ENCODE assay signal across 1 cellular context in the genomic region with DNA sequence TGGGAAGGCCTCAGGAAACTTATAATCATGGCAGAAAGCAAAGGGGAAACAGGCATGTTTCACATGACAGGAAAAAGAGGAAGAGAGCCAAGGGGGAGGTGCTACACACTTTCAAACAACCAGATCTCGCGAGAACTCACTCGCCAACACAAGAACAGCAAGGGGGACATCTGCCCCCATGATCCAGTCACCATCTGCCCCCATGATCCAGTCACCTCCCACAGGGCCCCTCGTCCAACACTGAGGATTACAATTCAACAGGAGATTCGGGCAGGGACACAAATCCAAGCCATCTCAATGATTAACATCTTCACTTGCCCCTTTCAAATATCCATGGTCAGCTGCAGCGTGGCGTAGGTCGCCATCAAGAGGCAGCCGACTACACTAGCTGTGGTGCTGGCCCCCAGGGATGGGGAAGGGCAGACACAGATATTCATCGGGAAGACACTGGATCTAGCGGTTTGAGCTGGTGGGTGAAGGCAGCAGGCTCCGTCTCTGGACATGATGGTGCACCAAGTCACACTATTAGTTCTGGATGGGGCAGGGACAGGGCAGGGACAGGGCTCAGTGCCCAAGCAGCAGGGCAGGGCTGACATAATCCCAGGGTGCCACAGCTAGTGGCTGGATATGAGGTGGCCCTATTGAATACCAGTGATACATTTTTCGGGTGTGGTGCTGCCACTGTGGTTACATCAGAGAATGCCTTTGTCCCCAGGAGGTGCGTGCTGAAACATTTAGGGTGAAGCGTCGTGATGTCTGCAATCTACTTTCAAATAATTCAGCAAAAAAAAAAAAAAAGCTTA.
TF ChIP-seq lines count a peak whose summit lies in the region.

No MANE protein-coding gene starts in this region.

TF ChIP-seq in K562, 482 proteins besides CTCF, POLR2A, EP300 and RAD21 (continued from another document and continues in another):
- TF ChIP-seq, protein P1, sequence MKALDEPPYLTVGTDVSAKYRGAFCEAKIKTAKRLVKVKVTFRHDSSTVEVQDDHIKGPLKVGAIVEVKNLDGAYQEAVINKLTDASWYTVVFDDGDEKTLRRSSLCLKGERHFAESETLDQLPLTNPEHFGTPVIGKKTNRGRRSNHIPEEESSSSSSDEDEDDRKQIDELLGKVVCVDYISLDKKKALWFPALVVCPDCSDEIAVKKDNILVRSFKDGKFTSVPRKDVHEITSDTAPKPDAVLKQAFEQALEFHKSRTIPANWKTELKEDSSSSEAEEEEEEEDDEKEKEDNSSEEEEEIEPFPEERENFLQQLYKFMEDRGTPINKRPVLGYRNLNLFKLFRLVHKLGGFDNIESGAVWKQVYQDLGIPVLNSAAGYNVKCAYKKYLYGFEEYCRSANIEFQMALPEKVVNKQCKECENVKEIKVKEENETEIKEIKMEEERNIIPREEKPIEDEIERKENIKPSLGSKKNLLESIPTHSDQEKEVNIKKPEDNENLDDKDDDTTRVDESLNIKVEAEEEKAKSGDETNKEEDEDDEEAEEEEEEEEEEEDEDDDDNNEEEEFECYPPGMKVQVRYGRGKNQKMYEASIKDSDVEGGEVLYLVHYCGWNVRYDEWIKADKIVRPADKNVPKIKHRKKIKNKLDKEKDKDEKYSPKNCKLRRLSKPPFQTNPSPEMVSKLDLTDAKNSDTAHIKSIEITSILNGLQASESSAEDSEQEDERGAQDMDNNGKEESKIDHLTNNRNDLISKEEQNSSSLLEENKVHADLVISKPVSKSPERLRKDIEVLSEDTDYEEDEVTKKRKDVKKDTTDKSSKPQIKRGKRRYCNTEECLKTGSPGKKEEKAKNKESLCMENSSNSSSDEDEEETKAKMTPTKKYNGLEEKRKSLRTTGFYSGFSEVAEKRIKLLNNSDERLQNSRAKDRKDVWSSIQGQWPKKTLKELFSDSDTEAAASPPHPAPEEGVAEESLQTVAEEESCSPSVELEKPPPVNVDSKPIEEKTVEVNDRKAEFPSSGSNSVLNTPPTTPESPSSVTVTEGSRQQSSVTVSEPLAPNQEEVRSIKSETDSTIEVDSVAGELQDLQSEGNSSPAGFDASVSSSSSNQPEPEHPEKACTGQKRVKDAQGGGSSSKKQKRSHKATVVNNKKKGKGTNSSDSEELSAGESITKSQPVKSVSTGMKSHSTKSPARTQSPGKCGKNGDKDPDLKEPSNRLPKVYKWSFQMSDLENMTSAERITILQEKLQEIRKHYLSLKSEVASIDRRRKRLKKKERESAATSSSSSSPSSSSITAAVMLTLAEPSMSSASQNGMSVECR (CRISPR knock-in tag; IDR thresholded peaks at IDR 0.05), result 0 out of 2 replicates have a peak, but pooled peaks have one; percentile 51
- TF ChIP-seq, protein P2, sequence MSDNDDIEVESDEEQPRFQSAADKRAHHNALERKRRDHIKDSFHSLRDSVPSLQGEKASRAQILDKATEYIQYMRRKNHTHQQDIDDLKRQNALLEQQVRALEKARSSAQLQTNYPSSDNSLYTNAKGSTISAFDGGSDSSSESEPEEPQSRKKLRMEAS (CRISPR knock-in tag; IDR thresholded peaks at IDR 0.05), result no peak
- TF ChIP-seq JUND (IDR thresholded peaks at IDR 0.05; ENCODE audit: borderline replicate concordance, low read depth, low read length) (peak; percentile 10), JUND (tag; IDR thresholded peaks at IDR 0.05; ENCODE audit: borderline replicate concordance, low read depth, low read length) (peak; percentile 8; the same call in 1 of the 3 replicates), DPF2 (IDR thresholded peaks at IDR 0.05) (peak; percentile 52; the same call in 1 of the 2 replicates), BACH1 (tag; IDR thresholded peaks at IDR 0.05) (0 out of 2 replicates have a peak, but pooled peaks have one; percentile 51), SMAD4 (CRISPR knock-in tag; conservative IDR thresholded peaks at IDR 0.05) (peak; percentile 57; the same call in 1 of the 2 replicates), FIP1L1 (IDR thresholded peaks at IDR 0.05; ENCODE audit: low read depth, low read length, poor library complexity, severe bottlenecking) (no peak), BRD4 (IDR thresholded peaks at IDR 0.05) (0 out of 2 replicates have a peak, but pooled peaks have one; percentile 62), NR2C2 (CRISPR knock-in tag; IDR thresholded peaks at IDR 0.05) (peak; percentile 71; the same call in 1 of the 2 replicates), NR2C2 (tag; IDR thresholded peaks at IDR 0.05) (0 out of 2 replicates have a peak, but pooled peaks have one; percentile 10), ZKSCAN3 (CRISPR knock-in tag; IDR thresholded peaks at IDR 0.05) (no peak), PML (IDR thresholded peaks at IDR 0.05; ENCODE audit: low read length) (peak; percentile 50; the same call in 1 of the 2 replicates), SUPT5H (IDR thresholded peaks at IDR 0.05) (peak; percentile 65), ILK (tag; IDR thresholded peaks at IDR 0.05; ENCODE audit: borderline replicate concordance, low read depth) (no peak), FOXJ2 (tag; IDR thresholded peaks at IDR 0.05) (peak; percentile 64), ZBTB17 (CRISPR knock-in tag; IDR thresholded peaks at IDR 0.05) (0 out of 2 replicates have a peak, but pooled peaks have one; percentile 52), ZNF146 (CRISPR knock-in tag; IDR thresholded peaks at IDR 0.05; ENCODE audit: unreplicated experiment) (peak; percentile 5), HNRNPH1 (optimal IDR thresholded peaks at IDR 0.05; ENCODE audit: low read depth, low read length) (no peak), MYC (IDR thresholded peaks at IDR 0.05; ENCODE audit: low read depth, low read length) (peak; percentile 54; the same call in 1 of the 2 replicates), MYC (CRISPR knock-in tag; IDR thresholded peaks at IDR 0.05; ENCODE audit: borderline replicate concordance, low read depth) (no peak), WHSC1 (IDR thresholded peaks at IDR 0.05; ENCODE audit: low read length) (no peak), CCNT2 (IDR thresholded peaks at IDR 0.05; ENCODE audit: borderline replicate concordance, extremely low read depth, insufficient read length, low read depth, low read length) (no peak), CBFB (CRISPR knock-in tag; IDR thresholded peaks at IDR 0.05) (peak; percentile 73; the same call in 1 of the 2 replicates), ARHGAP35 (IDR thresholded peaks at IDR 0.05; ENCODE audit: partially characterized antibody) (peak; percentile 92), ZNF239 (CRISPR knock-in tag; IDR thresholded peaks at IDR 0.05) (no peak), LEF1 (IDR thresholded peaks at IDR 0.05) (peak; percentile 17; the same call in 1 of the 2 replicates)
- TF ChIP-seq, protein P3, sequence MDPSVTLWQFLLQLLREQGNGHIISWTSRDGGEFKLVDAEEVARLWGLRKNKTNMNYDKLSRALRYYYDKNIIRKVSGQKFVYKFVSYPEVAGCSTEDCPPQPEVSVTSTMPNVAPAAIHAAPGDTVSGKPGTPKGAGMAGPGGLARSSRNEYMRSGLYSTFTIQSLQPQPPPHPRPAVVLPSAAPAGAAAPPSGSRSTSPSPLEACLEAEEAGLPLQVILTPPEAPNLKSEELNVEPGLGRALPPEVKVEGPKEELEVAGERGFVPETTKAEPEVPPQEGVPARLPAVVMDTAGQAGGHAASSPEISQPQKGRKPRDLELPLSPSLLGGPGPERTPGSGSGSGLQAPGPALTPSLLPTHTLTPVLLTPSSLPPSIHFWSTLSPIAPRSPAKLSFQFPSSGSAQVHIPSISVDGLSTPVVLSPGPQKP (CRISPR knock-in tag; IDR thresholded peaks at IDR 0.05), result no peak
- TF ChIP-seq, protein P4, sequence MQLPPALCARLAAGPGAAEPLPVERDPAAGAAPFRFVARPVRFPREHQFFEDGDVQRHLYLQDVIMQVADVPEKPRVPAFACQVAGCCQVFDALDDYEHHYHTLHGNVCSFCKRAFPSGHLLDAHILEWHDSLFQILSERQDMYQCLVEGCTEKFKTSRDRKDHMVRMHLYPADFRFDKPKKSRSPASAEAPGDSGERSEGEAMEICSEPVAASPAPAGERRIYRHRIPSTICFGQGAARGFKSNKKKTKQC (CRISPR knock-in tag; IDR thresholded peaks at IDR 0.05), result peak; percentile 55; the same call in 1 of the 2 replicates
- TF ChIP-seq, protein P5, sequence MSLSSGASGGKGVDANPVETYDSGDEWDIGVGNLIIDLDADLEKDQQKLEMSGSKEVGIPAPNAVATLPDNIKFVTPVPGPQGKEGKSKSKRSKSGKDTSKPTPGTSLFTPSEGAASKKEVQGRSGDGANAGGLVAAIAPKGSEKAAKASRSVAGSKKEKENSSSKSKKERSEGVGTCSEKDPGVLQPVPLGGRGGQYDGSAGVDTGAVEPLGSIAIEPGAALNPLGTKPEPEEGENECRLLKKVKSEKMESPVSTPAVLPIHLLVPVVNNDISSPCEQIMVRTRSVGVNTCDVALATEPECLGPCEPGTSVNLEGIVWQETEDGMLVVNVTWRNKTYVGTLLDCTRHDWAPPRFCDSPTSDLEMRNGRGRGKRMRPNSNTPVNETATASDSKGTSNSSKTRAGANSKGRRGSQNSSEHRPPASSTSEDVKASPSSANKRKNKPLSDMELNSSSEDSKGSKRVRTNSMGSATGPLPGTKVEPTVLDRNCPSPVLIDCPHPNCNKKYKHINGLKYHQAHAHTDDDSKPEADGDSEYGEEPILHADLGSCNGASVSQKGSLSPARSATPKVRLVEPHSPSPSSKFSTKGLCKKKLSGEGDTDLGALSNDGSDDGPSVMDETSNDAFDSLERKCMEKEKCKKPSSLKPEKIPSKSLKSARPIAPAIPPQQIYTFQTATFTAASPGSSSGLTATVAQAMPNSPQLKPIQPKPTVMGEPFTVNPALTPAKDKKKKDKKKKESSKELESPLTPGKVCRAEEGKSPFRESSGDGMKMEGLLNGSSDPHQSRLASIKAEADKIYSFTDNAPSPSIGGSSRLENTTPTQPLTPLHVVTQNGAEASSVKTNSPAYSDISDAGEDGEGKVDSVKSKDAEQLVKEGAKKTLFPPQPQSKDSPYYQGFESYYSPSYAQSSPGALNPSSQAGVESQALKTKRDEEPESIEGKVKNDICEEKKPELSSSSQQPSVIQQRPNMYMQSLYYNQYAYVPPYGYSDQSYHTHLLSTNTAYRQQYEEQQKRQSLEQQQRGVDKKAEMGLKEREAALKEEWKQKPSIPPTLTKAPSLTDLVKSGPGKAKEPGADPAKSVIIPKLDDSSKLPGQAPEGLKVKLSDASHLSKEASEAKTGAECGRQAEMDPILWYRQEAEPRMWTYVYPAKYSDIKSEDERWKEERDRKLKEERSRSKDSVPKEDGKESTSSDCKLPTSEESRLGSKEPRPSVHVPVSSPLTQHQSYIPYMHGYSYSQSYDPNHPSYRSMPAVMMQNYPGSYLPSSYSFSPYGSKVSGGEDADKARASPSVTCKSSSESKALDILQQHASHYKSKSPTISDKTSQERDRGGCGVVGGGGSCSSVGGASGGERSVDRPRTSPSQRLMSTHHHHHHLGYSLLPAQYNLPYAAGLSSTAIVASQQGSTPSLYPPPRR (CRISPR knock-in tag; IDR thresholded peaks at IDR 0.05; ENCODE audit: borderline replicate concordance), result no peak; the same call in 1 of the 2 replicates
- TF ChIP-seq, protein P6, sequence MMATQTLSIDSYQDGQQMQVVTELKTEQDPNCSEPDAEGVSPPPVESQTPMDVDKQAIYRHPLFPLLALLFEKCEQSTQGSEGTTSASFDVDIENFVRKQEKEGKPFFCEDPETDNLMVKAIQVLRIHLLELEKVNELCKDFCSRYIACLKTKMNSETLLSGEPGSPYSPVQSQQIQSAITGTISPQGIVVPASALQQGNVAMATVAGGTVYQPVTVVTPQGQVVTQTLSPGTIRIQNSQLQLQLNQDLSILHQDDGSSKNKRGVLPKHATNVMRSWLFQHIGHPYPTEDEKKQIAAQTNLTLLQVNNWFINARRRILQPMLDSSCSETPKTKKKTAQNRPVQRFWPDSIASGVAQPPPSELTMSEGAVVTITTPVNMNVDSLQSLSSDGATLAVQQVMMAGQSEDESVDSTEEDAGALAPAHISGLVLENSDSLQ (IDR thresholded peaks at IDR 0.05), result peak; percentile 54
- TF ChIP-seq, protein P7, sequence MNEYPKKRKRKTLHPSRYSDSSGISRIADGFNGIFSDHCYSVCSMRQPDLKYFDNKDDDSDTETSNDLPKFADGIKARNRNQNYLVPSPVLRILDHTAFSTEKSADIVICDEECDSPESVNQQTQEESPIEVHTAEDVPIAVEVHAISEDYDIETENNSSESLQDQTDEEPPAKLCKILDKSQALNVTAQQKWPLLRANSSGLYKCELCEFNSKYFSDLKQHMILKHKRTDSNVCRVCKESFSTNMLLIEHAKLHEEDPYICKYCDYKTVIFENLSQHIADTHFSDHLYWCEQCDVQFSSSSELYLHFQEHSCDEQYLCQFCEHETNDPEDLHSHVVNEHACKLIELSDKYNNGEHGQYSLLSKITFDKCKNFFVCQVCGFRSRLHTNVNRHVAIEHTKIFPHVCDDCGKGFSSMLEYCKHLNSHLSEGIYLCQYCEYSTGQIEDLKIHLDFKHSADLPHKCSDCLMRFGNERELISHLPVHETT (CRISPR knock-in tag; conservative IDR thresholded peaks at IDR 0.05 in 1 of 2, IDR thresholded peaks at IDR 0.05 in 1 of 2), result peak in 1 of 2 experiments; percentile 47; a peak in 1 of 4 replicates
- TF ChIP-seq, protein P8, sequence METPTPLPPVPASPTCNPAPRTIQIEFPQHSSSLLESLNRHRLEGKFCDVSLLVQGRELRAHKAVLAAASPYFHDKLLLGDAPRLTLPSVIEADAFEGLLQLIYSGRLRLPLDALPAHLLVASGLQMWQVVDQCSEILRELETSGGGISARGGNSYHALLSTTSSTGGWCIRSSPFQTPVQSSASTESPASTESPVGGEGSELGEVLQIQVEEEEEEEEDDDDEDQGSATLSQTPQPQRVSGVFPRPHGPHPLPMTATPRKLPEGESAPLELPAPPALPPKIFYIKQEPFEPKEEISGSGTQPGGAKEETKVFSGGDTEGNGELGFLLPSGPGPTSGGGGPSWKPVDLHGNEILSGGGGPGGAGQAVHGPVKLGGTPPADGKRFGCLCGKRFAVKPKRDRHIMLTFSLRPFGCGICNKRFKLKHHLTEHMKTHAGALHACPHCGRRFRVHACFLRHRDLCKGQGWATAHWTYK (CRISPR knock-in tag; IDR thresholded peaks at IDR 0.05), result peak; percentile 66; the same call in 1 of the 2 replicates
- TF ChIP-seq, protein P9, sequence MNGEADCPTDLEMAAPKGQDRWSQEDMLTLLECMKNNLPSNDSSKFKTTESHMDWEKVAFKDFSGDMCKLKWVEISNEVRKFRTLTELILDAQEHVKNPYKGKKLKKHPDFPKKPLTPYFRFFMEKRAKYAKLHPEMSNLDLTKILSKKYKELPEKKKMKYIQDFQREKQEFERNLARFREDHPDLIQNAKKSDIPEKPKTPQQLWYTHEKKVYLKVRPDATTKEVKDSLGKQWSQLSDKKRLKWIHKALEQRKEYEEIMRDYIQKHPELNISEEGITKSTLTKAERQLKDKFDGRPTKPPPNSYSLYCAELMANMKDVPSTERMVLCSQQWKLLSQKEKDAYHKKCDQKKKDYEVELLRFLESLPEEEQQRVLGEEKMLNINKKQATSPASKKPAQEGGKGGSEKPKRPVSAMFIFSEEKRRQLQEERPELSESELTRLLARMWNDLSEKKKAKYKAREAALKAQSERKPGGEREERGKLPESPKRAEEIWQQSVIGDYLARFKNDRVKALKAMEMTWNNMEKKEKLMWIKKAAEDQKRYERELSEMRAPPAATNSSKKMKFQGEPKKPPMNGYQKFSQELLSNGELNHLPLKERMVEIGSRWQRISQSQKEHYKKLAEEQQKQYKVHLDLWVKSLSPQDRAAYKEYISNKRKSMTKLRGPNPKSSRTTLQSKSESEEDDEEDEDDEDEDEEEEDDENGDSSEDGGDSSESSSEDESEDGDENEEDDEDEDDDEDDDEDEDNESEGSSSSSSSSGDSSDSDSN (IDR thresholded peaks at IDR 0.05; ENCODE audit: borderline replicate concordance in 1 of 2, low read depth in 2 of 2, low read length in 2 of 2), result no peak
